ENCODE assay signal across 29 cellular contexts in the genomic region with DNA sequence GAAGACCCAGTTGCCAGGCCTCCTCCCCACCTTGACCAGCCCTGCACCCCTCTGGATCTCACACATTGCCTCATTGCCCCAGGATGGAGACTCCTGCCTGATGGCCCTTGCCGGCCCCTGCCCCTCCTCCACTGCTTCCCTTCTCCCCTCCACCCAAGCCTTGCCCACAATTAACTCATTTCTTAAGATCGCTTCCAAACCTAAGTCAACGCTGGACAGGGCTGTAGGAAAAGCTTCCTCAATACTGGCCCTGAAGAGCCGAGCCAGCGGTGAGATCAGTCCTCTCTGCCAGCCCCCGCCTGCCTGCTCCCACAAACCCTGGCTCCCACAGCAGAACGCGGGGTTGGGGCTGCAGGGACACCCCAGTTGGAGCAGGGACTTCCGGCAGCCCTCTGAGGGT. TPM values are rescaled to one million over a fixed set of nuclear protein-coding genes. Genes with fewer than 3 reads are reported as not detected.
DNase-seq lines count a peak whose midpoint lies in the region; ATAC-seq, FAIRE-seq and TF ChIP-seq lines count a peak whose summit lies in the region.
"Had no signal": no experiment of that assay in that cellular context is flagged by ENCODE, and none has a peak within 500 bp of the region (broad histone marks: within the 10 kb centered on the region; RNA-seq: fewer than 3 reads in every experiment).

No MANE protein-coding gene starts in this region.

- dilution Hi-C loops in IMR-90 (cut with HindIII; ENCODE audit: low sequenced_read_pairs, unreplicated experiment), result no loop called here

- intact Hi-C loops in IMR-90 (cut with micrococcal nuclease) (no loop called here), gastrocnemius medialis (cut with DNase I; ENCODE audit: low total_unique reads) (no loop called here)

- H3K14ac ChIP-seq in IMR-90 (replicated peaks; ENCODE audit: low read depth, low read length), result no peak overlapping the region; the same call in 1 of the 2 replicates

- H4K8ac ChIP-seq in IMR-90 (ENCODE audit: low read depth in 2 of 2, low read length in 2 of 2), result peak overlapping the region; percentile 91 to 93; a peak in 2 of 4 replicates

- H2BK20ac ChIP-seq in IMR-90 (ENCODE audit: low read depth, low read length), result peak overlapping the region; percentile 99

- H3K27ac ChIP-seq in IMR-90 (ENCODE audit: insufficient read depth, low read length), result no peak overlapping the region
- H3K27ac ChIP-seq in right atrium auricular region, result peak overlapping the region; percentile 68 to 73
- H3K27ac ChIP-seq in GM23338 (ENCODE audit: low read depth), result no peak overlapping the region
- H3K27ac ChIP-seq in gastrocnemius medialis, result no peak overlapping the region
- H3K27ac ChIP-seq: BLaER1 treated with 17β-estradiol and CSF1 and Interleukin-3, amounts not matched to agents 10 nM and 100 nM; foreskin keratinocyte; upper lobe of right lung; VCaP had no signal

- H3K4me3 Mint-ChIP-seq in endothelial cell (ENCODE audit: unreplicated experiment), result no peak overlapping the region
- H3K4me3 Mint-ChIP-seq in stimulated activated effector memory CD8-positive, alpha-beta T cell treated with anti-CD3 and anti-CD28 coated beads, Interleukin-12 subunit alpha, Interleukin-12 subunit beta, amount 100 ng/mL, for 72 hours, result no peak overlapping the region
- no peak overlapping the region for H3K4me3 Mint-ChIP-seq in GM23338
- H3K4me3 Mint-ChIP-seq: activated CD4-positive, alpha-beta T cell treated with anti-CD3 and anti-CD28 coated beads, Interleukin-2, amount 10 ng/mL, durations not matched to agents 7 days and 5 days; activated T-cell treated with anti-CD3 and anti-CD28 coated beads, Interleukin-2, amount 50 U/mL, for 72 hours; brain; immature natural killer cell; naive B cell had no signal

- no peaks in the 10 kb centered on the region for H3K36me3 Mint-ChIP-seq in endothelial cell (ENCODE audit: low read depth, unreplicated experiment)
- no peaks in the 10 kb centered on the region for H3K36me3 Mint-ChIP-seq in stimulated activated effector memory CD8-positive, alpha-beta T cell treated with anti-CD3 and anti-CD28 coated beads, Interleukin-12 subunit alpha, Interleukin-12 subunit beta, amount 100 ng/mL, for 72 hours
- H3K36me3 Mint-ChIP-seq in GM23338 (ENCODE audit: low read depth), result no peaks in the 10 kb centered on the region
- H3K36me3 Mint-ChIP-seq: brain, immature natural killer cell, naive B cell had no signal

- H4K20me1 ChIP-seq in IMR-90 (ENCODE audit: insufficient read depth, low read length), result no peaks in the 10 kb centered on the region
- no peaks in the 10 kb centered on the region for H4K20me1 ChIP-seq in GM23338 (replicated peaks; ENCODE audit: insufficient read depth)

- H3K27me3 Mint-ChIP-seq in endothelial cell (ENCODE audit: unreplicated experiment), result peaks cover 2% of the 10 kb centered on the region
- H3K27me3 Mint-ChIP-seq in GM23338 (ENCODE audit: insufficient read depth, low read depth, poor library complexity), result peaks cover 19% of the 10 kb centered on the region

- peak overlapping the region; percentile 98 for H2AK5ac ChIP-seq in IMR-90 (ENCODE audit: low read depth, low read length)

- peaks cover 0 to 5% of the 10 kb centered on the region in 2 experiments; a peak in 1 of 4 replicates for H3K79me1 ChIP-seq in IMR-90 (ENCODE audit: low read depth in 1 of 2, low read length in 2 of 2)

- no peak for FAIRE-seq in H54 (lab: Jason Lieb, UNC)
- FAIRE-seq: GM18507, small intestine had no signal

- peak overlapping the region; percentile 82; the same call in 1 of the 2 replicates for H4K5ac ChIP-seq in IMR-90 (ENCODE audit: low read depth, low read length)

- BruUV-seq in IMR-90 (replicated peaks; lab: Mats Ljungman, UMichigan), result no TSS peak

- in situ Hi-C loops in IMR-90 (cut with MboI; ENCODE audit: low sequenced_read_pairs), result no loop called here
- in situ Hi-C loops in gastrocnemius medialis (cut with MboI; ENCODE audit: low sequenced_read_pairs in 4 of 4), result no loop called here

- peaks cover 23% of the 10 kb centered on the region for H3K9me1 ChIP-seq in IMR-90 (ENCODE audit: insufficient read depth, low read length)

- H3K4me2 ChIP-seq in IMR-90 (ENCODE audit: low read depth, low read length) (no peak overlapping the region), GM23338 (no peak overlapping the region)

- no peak overlapping the region for H3K56ac ChIP-seq in IMR-90 (ENCODE audit: extremely low read depth, insufficient read depth, low read length)

- TF ChIP-seq POLR2A in IMR-90 (IDR thresholded peaks at IDR 0.05; ENCODE audit: low read depth, low read length), result no peak
- TF ChIP-seq POLR2A in gastrocnemius medialis (IDR thresholded peaks at IDR 0.05), result no peak
- TF ChIP-seq POLR2A in H54 (IDR thresholded peaks at IDR 0.05; ENCODE audit: low read depth, low read length), result no peak

- H3K27ac Mint-ChIP-seq in endothelial cell (ENCODE audit: unreplicated experiment), result peak overlapping the region; percentile 18
- H3K27ac Mint-ChIP-seq in stimulated activated effector memory CD8-positive, alpha-beta T cell treated with anti-CD3 and anti-CD28 coated beads, Interleukin-12 subunit alpha, Interleukin-12 subunit beta, amount 100 ng/mL, for 72 hours, result peak overlapping the region; percentile 26
- no peak overlapping the region for H3K27ac Mint-ChIP-seq in GM23338
- H3K27ac Mint-ChIP-seq: activated CD4-positive, alpha-beta T cell treated with anti-CD3 and anti-CD28 coated beads, Interleukin-2, amount 10 ng/mL, durations not matched to agents 7 days and 5 days; activated T-cell treated with anti-CD3 and anti-CD28 coated beads, Interleukin-2, amount 50 U/mL, for 72 hours; immature natural killer cell had no signal

- no peaks in the 10 kb centered on the region for H3K36me3 ChIP-seq in IMR-90 (ENCODE audit: control insufficient read depth, insufficient read depth, low read length)
- no peaks in the 10 kb centered on the region for H3K36me3 ChIP-seq in right atrium auricular region
- H3K36me3 ChIP-seq in GM23338 (ENCODE audit: insufficient read depth), result no peaks in the 10 kb centered on the region
- no peaks in the 10 kb centered on the region for H3K36me3 ChIP-seq in gastrocnemius medialis
- H3K36me3 ChIP-seq: BLaER1 treated with 17β-estradiol and CSF1 and Interleukin-3, amounts not matched to agents 10 nM and 100 nM; upper lobe of right lung had no signal

- WGBS in IMR-90 (ENCODE audit: extremely low coverage in 2 of 2, insufficient read length in 1 of 2), 2 experiments, result 64% methylated on average over 7 of the region's 9 CpGs; no CpG with 5 or more reads in 1 of the 2 experiments

- peak overlapping the region; percentile 99 for H3K4ac ChIP-seq in IMR-90 (ENCODE audit: low read depth, low read length)

- H4K91ac ChIP-seq in IMR-90 (ENCODE audit: insufficient read depth, low read depth, low read length), result peak overlapping the region; percentile 98; the same call in 1 of the 2 replicates

- no peak for TF ChIP-seq RAD21 in IMR-90 (IDR thresholded peaks at IDR 0.05; ENCODE audit: low read length)

- H2BK120ac ChIP-seq in IMR-90 (ENCODE audit: low read depth, low read length), result peak overlapping the region; percentile 99

- TF ChIP-seq CTCF in IMR-90 (conservative IDR thresholded peaks at IDR 0.05; ENCODE audit: low read depth, low read length), result no peak
- TF ChIP-seq CTCF in endothelial cell (IDR thresholded peaks at IDR 0.05; ENCODE audit: unreplicated experiment), result no peak
- TF ChIP-seq CTCF in right atrium auricular region (IDR thresholded peaks at IDR 0.05), result no peak
- no peak for TF ChIP-seq CTCF in GM23338 (conservative IDR thresholded peaks at IDR 0.05; ENCODE audit: low read depth in 2 of 2)
- TF ChIP-seq CTCF in gastrocnemius medialis (IDR thresholded peaks at IDR 0.05 in 4 of 5, conservative IDR thresholded peaks at IDR 0.05 in 1 of 5), result no peak

- H3K18ac ChIP-seq in IMR-90 (ENCODE audit: low read depth, low read length), result peak overlapping the region; percentile 78; the same call in 1 of the 2 replicates

- CTCF ChIA-PET in IMR-90 (lab: Yijun Ruan, JAX), result no interaction called here

- H3K79me2 ChIP-seq in GM23338 (replicated peaks; ENCODE audit: insufficient read depth), result no peaks in the 10 kb centered on the region

- H2AK9ac ChIP-seq in IMR-90 (replicated peaks; ENCODE audit: low read depth, low read length, poor library complexity), result peak overlapping the region; percentile 94

- peak overlapping the region; percentile 100; the same call in 2 of the 3 replicates for H2BK15ac ChIP-seq in IMR-90 (ENCODE audit: low read depth, low read length)

- H2AFZ ChIP-seq in IMR-90 (replicated peaks; ENCODE audit: low read length, poor library complexity), result peak overlapping the region; percentile 67
- no peak overlapping the region for H2AFZ ChIP-seq in GM23338

- H3K4me1 Mint-ChIP-seq in endothelial cell (ENCODE audit: unreplicated experiment), result peaks cover 22% of the 10 kb centered on the region
- H3K4me1 Mint-ChIP-seq in stimulated activated effector memory CD8-positive, alpha-beta T cell treated with anti-CD3 and anti-CD28 coated beads, Interleukin-12 subunit alpha, Interleukin-12 subunit beta, amount 100 ng/mL, for 72 hours, result no peaks in the 10 kb centered on the region
- peaks cover 17% of the 10 kb centered on the region; the same call in 2 of the 3 replicates for H3K4me1 Mint-ChIP-seq in GM23338

- no peaks in the 10 kb centered on the region for H3K9me3 Mint-ChIP-seq in endothelial cell (ENCODE audit: unreplicated experiment)
- no peaks in the 10 kb centered on the region for H3K9me3 Mint-ChIP-seq in stimulated activated effector memory CD8-positive, alpha-beta T cell treated with anti-CD3 and anti-CD28 coated beads, Interleukin-12 subunit alpha, Interleukin-12 subunit beta, amount 100 ng/mL, for 72 hours
- H3K9me3 Mint-ChIP-seq in GM23338, result no peaks in the 10 kb centered on the region; the same call in 2 of the 3 replicates
- H3K9me3 Mint-ChIP-seq: activated CD4-positive, alpha-beta T cell treated with anti-CD3 and anti-CD28 coated beads, Interleukin-2, amount 10 ng/mL, durations not matched to agents 7 days and 5 days; activated T-cell treated with anti-CD3 and anti-CD28 coated beads, Interleukin-2, amount 50 U/mL, for 72 hours; immature natural killer cell; naive B cell had no signal

- H3K27me3 ChIP-seq in IMR-90 (ENCODE audit: control insufficient read depth, insufficient read depth, low read length) (no peaks in the 10 kb centered on the region), right atrium auricular region (no peaks in the 10 kb centered on the region), GM23338 (ENCODE audit: insufficient read depth) (peaks cover 15% of the 10 kb centered on the region), gastrocnemius medialis (no peaks in the 10 kb centered on the region)
- H3K27me3 ChIP-seq: foreskin keratinocyte, upper lobe of right lung had no signal

- H3K9ac ChIP-seq in IMR-90 (ENCODE audit: low read depth, low read length), result no peak overlapping the region
- H3K9ac ChIP-seq: BLaER1 treated with 17β-estradiol and CSF1 and Interleukin-3, amounts not matched to agents 10 nM and 100 nM had no signal

- no peak overlapping the region for H3K4me3 ChIP-seq in IMR-90 (ENCODE audit: insufficient read depth, low read depth, low read length)
- no peak overlapping the region for H3K4me3 ChIP-seq in right atrium auricular region
- no peak overlapping the region for H3K4me3 ChIP-seq in GM23338
- no peak overlapping the region for H3K4me3 ChIP-seq in gastrocnemius medialis
- H3K4me3 ChIP-seq: BLaER1 treated with 17β-estradiol and CSF1 and Interleukin-3, amounts not matched to agents 10 nM and 100 nM; upper lobe of right lung had no signal

- H3F3A ChIP-seq in GM23338 (replicated peaks; ENCODE audit: low read depth), result no peaks in the 10 kb centered on the region

- POLR2A ChIA-PET in IMR-90 (lab: Charles Lee; ENCODE audit: unreplicated experiment), result no interaction called here

- H3K9me3 ChIP-seq in IMR-90 (ENCODE audit: control insufficient read depth, insufficient read depth, low read length), result no peaks in the 10 kb centered on the region
- no peaks in the 10 kb centered on the region for H3K9me3 ChIP-seq in right atrium auricular region
- H3K9me3 ChIP-seq in gastrocnemius medialis, result no peaks in the 10 kb centered on the region
- H3K9me3 ChIP-seq: upper lobe of right lung had no signal

- no peak for ATAC-seq in IMR-90 (ENCODE audit: low read depth)
- ATAC-seq in stimulated activated effector memory CD8-positive, alpha-beta T cell treated with anti-CD3 and anti-CD28 coated beads, Interleukin-12 subunit alpha, Interleukin-12 subunit beta, amount 100 ng/mL, for 72 hours, result no peak
- ATAC-seq in GM23338, result no peak
- ATAC-seq in gastrocnemius medialis, result no peak
- ATAC-seq: activated T-cell treated with anti-CD3 and anti-CD28 coated beads, Interleukin-2, amount 50 U/mL, for 72 hours; left lobe of liver; upper lobe of right lung had no signal

- no peaks in the 10 kb centered on the region for H3K9me2 ChIP-seq in GM23338 (ENCODE audit: insufficient read depth)

- no peak overlapping the region for H2BK5ac ChIP-seq in IMR-90 (ENCODE audit: low read depth, low read length, poor library complexity, severe bottlenecking)

- H3K4me1 ChIP-seq in IMR-90 (ENCODE audit: control insufficient read depth, insufficient read depth, low read length) (peaks cover 23% of the 10 kb centered on the region), right atrium auricular region (peaks cover 0 to 31% of the 10 kb centered on the region in 2 donors), GM23338 (ENCODE audit: insufficient read depth) (no peaks in the 10 kb centered on the region; the same call in 1 of the 2 replicates), gastrocnemius medialis (no peaks in the 10 kb centered on the region)
- H3K4me1 ChIP-seq: foreskin keratinocyte, upper lobe of right lung had no signal

- DNase-seq in IMR-90 (no peak), endothelial cell (ENCODE audit: low spot score) (no peak), right atrium auricular region (ENCODE audit: low spot score) (no peak), NCI-H2029 treated with DMSO at 0.1 percent for 48 hours (lab: John Stamatoyannopoulos, UW) (no peak), GM23338 (ENCODE audit: low spot score) (no peak), gastrocnemius medialis (no peak), H54 (ENCODE audit: insufficient read length, low spot score) (no peak)
- no peak for DNase-seq in stimulated activated effector memory CD8-positive, alpha-beta T cell treated with anti-CD3 and anti-CD28 coated beads, Interleukin-12 subunit alpha, Interleukin-12 subunit beta, amount 100 ng/mL, for 72 hours (ENCODE audit: low spot score in 2 of 2)
- DNase-seq: activated CD4-positive, alpha-beta T cell treated with anti-CD3 and anti-CD28 coated beads, Interleukin-2, amount 10 ng/mL, durations not matched to agents 7 days and 5 days; activated naive CD4-positive, alpha-beta T cell; activated T-cell treated with anti-CD3 and anti-CD28 coated beads, Interleukin-2, amount 50 U/mL, for 72 hours; COR-L47; DMS79; foreskin keratinocyte; GDM1; immature natural killer cell; naive B cell; NCI-H510A; small intestine; stimulated activated CD4-positive, alpha-beta T cell treated with anti-CD3 and anti-CD28 coated beads, Interleukin-2, amount 100 ng/mL, for 24 hours; upper lobe of right lung had no signal

- no peak overlapping the region for H3K23ac ChIP-seq in IMR-90 (ENCODE audit: low read depth, low read length)

RNA-seq across cellular contexts. Expression of a gene that starts 7.5 kb away (rescaled TPM):
- total RNA-seq in IMR-90 (2012; rRNA removed) (10.8 TPM in 2 replicates), endothelial cell (ENCODE audit: unreplicated experiment) (27.7 TPM), right atrium auricular region (10 to 100 TPM; 10.5 to 15.9 TPM), gastrocnemius medialis (10 to 100 TPM; 10.6 to 19.8 (median 13.2) TPM)
- polyA plus RNA-seq in IMR-90 (2012; rRNA removed) (25.9 and 27.7 TPM in 2 replicates), GM23338 (2016; fragmentation: Nextera tagmentation; extraction: Ambion mirVana) (77.9 and 78.8 TPM in 2 replicates)
- polyA plus RNA-seq in IMR-90 (2012; cell fraction: cytosol; rRNA removed), result 22.1 and 24.3 TPM in 2 replicates
- polyA plus RNA-seq in IMR-90 (2012; cell fraction: nucleus; rRNA removed; ENCODE audit: low replicate concordance), result 188 and 200 TPM in 2 replicates
- total RNA-seq in GM23338 (2014; rRNA removed; shearing (Covaris generic)), result 48.8 and 59.8 TPM in 2 replicates

RNA-seq across cellular contexts. Expression of a gene that starts 16.9 kb away (rescaled TPM):
- total RNA-seq in IMR-90 (2012; rRNA removed), result 10.0 and 11.3 TPM in 2 replicates
- 269 and 298 TPM in 2 replicates for polyA plus RNA-seq in IMR-90 (2012; rRNA removed)
- 360 and 422 TPM in 2 replicates for polyA plus RNA-seq in IMR-90 (2012; cell fraction: cytosol; rRNA removed)
- 90.5 and 138 TPM in 2 replicates for polyA plus RNA-seq in IMR-90 (2012; cell fraction: nucleus; rRNA removed; ENCODE audit: low replicate concordance)
- 393 TPM for total RNA-seq in endothelial cell (ENCODE audit: unreplicated experiment)
- total RNA-seq in right atrium auricular region, result 100 to 1,000 TPM; 141 to 206 TPM
- 0.23 and 0.87 TPM in 2 replicates for total RNA-seq in GM23338 (2014; rRNA removed; shearing (Covaris generic))
- 0.71 and 1.8 TPM in 2 replicates for polyA plus RNA-seq in GM23338 (2016; fragmentation: Nextera tagmentation; extraction: Ambion mirVana)
- total RNA-seq in gastrocnemius medialis, result 10 to 100 TPM in 2 of 4 donors, 1 to 10 TPM in 2; 1.1 to 50.7 (median 9.8) TPM
- total RNA-seq: activated CD4-positive, alpha-beta T cell treated with anti-CD3 and anti-CD28 coated beads, Interleukin-2, amount 10 ng/mL, durations not matched to agents 7 days and 5 days; activated T-cell treated with anti-CD3 and anti-CD28 coated beads, Interleukin-2, amount 50 U/mL, for 72 hours had no signal
- polyA plus RNA-seq: immature natural killer cell had no signal

RNA-seq across cellular contexts. Expression of a gene that starts 32.0 kb away (rescaled TPM):
- 0.36 and 0.56 TPM in 2 replicates for total RNA-seq in IMR-90 (2012; rRNA removed)
- 0.84 and 1.1 TPM in 2 replicates for polyA plus RNA-seq in IMR-90 (2012; rRNA removed)
- 0.30 and 0.63 TPM in 2 replicates for polyA plus RNA-seq in IMR-90 (2012; cell fraction: cytosol; rRNA removed)
- polyA plus RNA-seq in IMR-90 (2012; cell fraction: nucleus; rRNA removed; ENCODE audit: low replicate concordance), result 8.3 and 18.4 TPM in 2 replicates
- total RNA-seq in endothelial cell (ENCODE audit: unreplicated experiment), result 1.5 TPM
- under 1 TPM in 1 of 2 donors, not detected in 1; 0.94 TPM for total RNA-seq in right atrium auricular region
- total RNA-seq in GM23338 (2014; rRNA removed; shearing (Covaris generic)), result 1.7 and 4.6 TPM in 2 replicates
- polyA plus RNA-seq in GM23338 (2016; fragmentation: Nextera tagmentation; extraction: Ambion mirVana), result 0.28 and 0.81 TPM in 2 replicates
- total RNA-seq in gastrocnemius medialis, result under 1 TPM in 1 of 4 donors, not detected in 3; 0.18 TPM
- total RNA-seq: epithelial cell of proximal tubule had no signal

RNA-seq across cellular contexts. Expression of a gene that starts 39.5 kb away (rescaled TPM):
- under 0.01 TPM in 1 of 2 replicates, not detected in the other for total RNA-seq in IMR-90 (2012; rRNA removed)
- 0.03 and 0.06 TPM in 2 replicates for polyA plus RNA-seq in IMR-90 (2012; rRNA removed)
- polyA plus RNA-seq in IMR-90 (2012; cell fraction: cytosol; rRNA removed), result 0.03 TPM in 1 of 2 replicates, not detected in the other
- 0.26 and 0.38 TPM in 2 replicates for polyA plus RNA-seq in IMR-90 (2012; cell fraction: nucleus; rRNA removed; ENCODE audit: low replicate concordance)
- 0.10 TPM for total RNA-seq in endothelial cell (ENCODE audit: unreplicated experiment)
- total RNA-seq in right atrium auricular region, result not detected
- total RNA-seq in GM23338 (2014; rRNA removed; shearing (Covaris generic)), result 0.17 and 0.54 TPM in 2 replicates
- 0.09 TPM in 1 of 2 replicates, not detected in the other for polyA plus RNA-seq in GM23338 (2016; fragmentation: Nextera tagmentation; extraction: Ambion mirVana)
- total RNA-seq in gastrocnemius medialis, result not detected
- total RNA-seq: activated T-cell treated with anti-CD3 and anti-CD28 coated beads, Interleukin-2, amount 50 U/mL, for 72 hours; epithelial cell of proximal tubule; foreskin keratinocyte; left lobe of liver; mesenteric fat pad; pulmonary artery endothelial cell; upper lobe of right lung had no signal
- polyA plus RNA-seq: foreskin keratinocyte, immature natural killer cell had no signal

Comparison
In these comparisons a context has a peak if more than half of its experiments do, and no peak if none do; other contexts are left out.
1. H3K27ac ChIP-seq: peak in right atrium auricular region (2 of 2); none in IMR-90 (single experiment), GM23338 (single experiment) and gastrocnemius medialis (0 of 4).